In genomic region chr4:3865986-3866812, GRCh38 we compare ENCODE assay signal across 1 cellular context.
TF ChIP-seq lines count a peak whose summit lies in the region.

No MANE protein-coding gene starts in this region.

TF ChIP-seq in SK-N-SH, 30 proteins besides CTCF, POLR2A, EP300 and RAD21 (continued from another document):
- TF ChIP-seq, protein P1, sequence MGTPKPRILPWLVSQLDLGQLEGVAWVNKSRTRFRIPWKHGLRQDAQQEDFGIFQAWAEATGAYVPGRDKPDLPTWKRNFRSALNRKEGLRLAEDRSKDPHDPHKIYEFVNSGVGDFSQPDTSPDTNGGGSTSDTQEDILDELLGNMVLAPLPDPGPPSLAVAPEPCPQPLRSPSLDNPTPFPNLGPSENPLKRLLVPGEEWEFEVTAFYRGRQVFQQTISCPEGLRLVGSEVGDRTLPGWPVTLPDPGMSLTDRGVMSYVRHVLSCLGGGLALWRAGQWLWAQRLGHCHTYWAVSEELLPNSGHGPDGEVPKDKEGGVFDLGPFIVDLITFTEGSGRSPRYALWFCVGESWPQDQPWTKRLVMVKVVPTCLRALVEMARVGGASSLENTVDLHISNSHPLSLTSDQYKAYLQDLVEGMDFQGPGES (IDR thresholded peaks at IDR 0.05; ENCODE audit: low read depth, low read length) = no peak
- TF ChIP-seq FOXJ3 (CRISPR knock-in tag; IDR thresholded peaks at IDR 0.05) (no peak), NFIC (IDR thresholded peaks at IDR 0.05; ENCODE audit: borderline replicate concordance) (no peak), YY1 (IDR thresholded peaks at IDR 0.05; ENCODE audit: low read depth) (no peak)
